In the genomic region with DNA sequence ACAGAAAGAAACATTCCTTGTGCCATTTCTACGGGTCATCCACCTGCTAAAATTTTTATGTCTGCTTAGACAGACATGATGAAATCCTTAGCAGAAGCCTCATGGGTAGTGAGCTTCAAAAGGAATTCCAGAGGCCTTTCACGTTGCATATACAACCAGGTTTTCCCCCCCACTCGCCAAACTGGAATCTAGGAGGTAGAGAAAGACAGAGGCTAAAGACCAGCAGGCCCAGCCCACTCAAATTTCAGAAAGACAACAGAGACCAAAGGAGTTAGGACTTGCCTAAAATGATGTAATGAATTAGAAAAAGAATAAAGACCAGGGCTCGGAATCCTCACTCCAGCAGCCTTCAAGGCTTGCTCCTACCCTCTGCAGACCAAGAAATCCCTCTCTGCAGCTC, we compare ENCODE assay signal across 9 cellular contexts. TPM values are rescaled to one million over a fixed set of nuclear protein-coding genes. Genes with fewer than 3 reads are reported as not detected.
DNase-seq lines count a peak whose midpoint lies in the region; ATAC-seq and TF ChIP-seq lines count a peak whose summit lies in the region.
"Had no signal": no experiment of that assay in that cellular context is flagged by ENCODE, and none has a peak within 500 bp of the region (broad histone marks: within the 10 kb centered on the region; RNA-seq: fewer than 3 reads in every experiment).

No MANE protein-coding gene starts in this region.

- H3K27me3 ChIP-seq in heart left ventricle (no peaks in the 10 kb centered on the region), upper lobe of right lung (no peaks in the 10 kb centered on the region)

- H3K4me1 Mint-ChIP-seq in naive B cell: peaks cover 81 to 96% (median 86%) of the 10 kb centered on the region in 3 donors

- H3K9me3 ChIP-seq in heart left ventricle (peaks cover 0 to 7% (median 0%) of the 10 kb centered on the region in 12 donors), upper lobe of right lung (no peaks in the 10 kb centered on the region)

- TF ChIP-seq CTCF in heart left ventricle (IDR thresholded peaks at IDR 0.05): no peak
- TF ChIP-seq CTCF in choroid plexus epithelial cell (conservative IDR thresholded peaks at IDR 0.05; ENCODE audit: low read depth, low read length): no peak
- no peak for TF ChIP-seq CTCF in upper lobe of right lung (IDR thresholded peaks at IDR 0.05)

- ATAC-seq in heart left ventricle (no peak), left cardiac atrium (no peak), naive B cell (ENCODE audit: low read depth in 2 of 2) (no peak), upper lobe of right lung (no peak), GM18511 (IDR thresholded peaks at IDR 0.05; ENCODE audit: unreplicated experiment) (no peak), GM18505 (IDR thresholded peaks at IDR 0.05; ENCODE audit: unreplicated experiment) (no peak)

- DNase-seq in heart left ventricle (no peak), left cardiac atrium (no peak), choroid plexus epithelial cell (ENCODE audit: low read depth) (peak; percentile 19), naive B cell (no peak), upper lobe of right lung (no peak), H4 (ENCODE audit: low spot score) (no peak)
- DNase-seq: left colon had no signal

- H3K36me3 ChIP-seq in heart left ventricle (no peaks in the 10 kb centered on the region), upper lobe of right lung (no peaks in the 10 kb centered on the region)

- peak overlapping the region; percentile 96 to 100 (median 99) for H3K27ac ChIP-seq in heart left ventricle
- peak overlapping the region; percentile 97 for H3K27ac ChIP-seq in upper lobe of right lung

- H3K4me1 ChIP-seq in heart left ventricle (peaks cover 40 to 97% (median 85%) of the 10 kb centered on the region in 12 donors), upper lobe of right lung (peaks cover 91% of the 10 kb centered on the region)

- no peak for TF ChIP-seq POLR2A in heart left ventricle (IDR thresholded peaks at IDR 0.05)
- TF ChIP-seq POLR2A in GM18505 (IDR thresholded peaks at IDR 0.05; ENCODE audit: borderline replicate concordance, extremely low read depth, insufficient read depth, insufficient read length): no peak

- peaks cover 0 to 11% of the 10 kb centered on the region in 2 donors for H3K36me3 Mint-ChIP-seq in naive B cell

- 41 to 54% (median 46%) methylated on average over 4 of the region's 4 CpGs for WGBS in heart left ventricle, 4 donors

- H3K4me3 Mint-ChIP-seq in naive B cell: peak overlapping the region; percentile 71 to 93 (median 86)

- intact Hi-C loops in heart left ventricle (cut with DNase I): loop anchor here in 2 of 10 donors (2.0 kb wide), 2 partner anchors 17 to 77 kb away; no protein-coding TSS in a partner anchor
- intact Hi-C loops in left cardiac atrium (cut with DNase I): no loop called here
- intact Hi-C loops in upper lobe of right lung (cut with DNase I): no loop called here

- H3K4me3 ChIP-seq in heart left ventricle (no peak overlapping the region), choroid plexus epithelial cell (ENCODE audit: low read depth, low read length) (no peak overlapping the region), upper lobe of right lung (no peak overlapping the region)

- peak overlapping the region; percentile 94 to 98 (median 98) for H3K27ac Mint-ChIP-seq in naive B cell

- peaks cover 0 to 3% (median 0%) of the 10 kb centered on the region in 7 donors for H3K9me3 Mint-ChIP-seq in naive B cell

- no peaks in the 10 kb centered on the region for H3K27me3 Mint-ChIP-seq in naive B cell

RNA-seq across cellular contexts. Expression of a gene that starts 9.2 kb away (rescaled TPM):
- 10 to 100 TPM; 27.4 to 73.3 (median 44.8) TPM for total RNA-seq in heart left ventricle
- 10 to 100 TPM; 10.6 to 37.2 TPM for polyA plus RNA-seq in heart left ventricle
- 100 to 1,000 TPM in 1 of 2 donors, 10 to 100 TPM in 1; 49.5 to 107 TPM for total RNA-seq in left cardiac atrium
- 100 to 1,000 TPM in 1 of 6 donors, 10 to 100 TPM in 5; 30.4 to 112 (median 72.8) TPM for polyA plus RNA-seq in naive B cell (ENCODE audit: low read depth in 6 of 6)
- total RNA-seq in upper lobe of right lung: 80.1 TPM
- total RNA-seq in H4 (2014; rRNA removed; shearing (Covaris generic)): 33.5 and 34.5 TPM in 2 replicates
